In the genomic region with DNA sequence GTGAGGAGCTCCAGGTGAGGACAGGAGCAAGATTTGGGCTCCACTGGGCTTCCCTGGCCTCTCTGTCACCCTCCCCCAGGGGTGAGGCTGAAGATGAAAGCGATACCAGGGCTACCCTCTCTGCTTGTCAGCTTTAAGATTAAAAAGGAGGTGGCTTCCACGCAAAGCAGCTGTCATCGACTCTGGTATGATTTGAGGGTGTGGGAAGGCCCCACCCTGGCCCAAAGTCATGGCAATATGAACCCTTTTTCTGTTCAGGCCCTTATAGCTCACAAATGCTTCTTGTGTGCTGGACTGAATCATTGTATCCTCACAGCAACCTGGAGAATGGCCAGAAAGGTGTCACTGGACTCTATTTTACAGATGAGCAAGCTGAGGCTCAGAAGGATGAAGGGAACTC, we compare ENCODE assay signal across 1 cellular context.
TF ChIP-seq lines count a peak whose summit lies in the region.

No MANE protein-coding gene starts in this region.

TF ChIP-seq in H1, 55 proteins besides CTCF, POLR2A, EP300 and RAD21:
- no peak for TF ChIP-seq JUN (IDR thresholded peaks at IDR 0.05; ENCODE audit: low read depth, low read length)
- TF ChIP-seq HDAC2 (IDR thresholded peaks at IDR 0.05; ENCODE audit: borderline replicate concordance in 1 of 2, low read depth in 2 of 2, low read length in 2 of 2), result no peak
- no peak for TF ChIP-seq BRCA1 (IDR thresholded peaks at IDR 0.05; ENCODE audit: low read depth, low read length)
- no peak for TF ChIP-seq RBBP5 (IDR thresholded peaks at IDR 0.05; ENCODE audit: borderline replicate concordance, low read depth, low read length)
- TF ChIP-seq ASH2L (IDR thresholded peaks at IDR 0.05; ENCODE audit: low read length), result no peak
- TF ChIP-seq, protein P1, sequence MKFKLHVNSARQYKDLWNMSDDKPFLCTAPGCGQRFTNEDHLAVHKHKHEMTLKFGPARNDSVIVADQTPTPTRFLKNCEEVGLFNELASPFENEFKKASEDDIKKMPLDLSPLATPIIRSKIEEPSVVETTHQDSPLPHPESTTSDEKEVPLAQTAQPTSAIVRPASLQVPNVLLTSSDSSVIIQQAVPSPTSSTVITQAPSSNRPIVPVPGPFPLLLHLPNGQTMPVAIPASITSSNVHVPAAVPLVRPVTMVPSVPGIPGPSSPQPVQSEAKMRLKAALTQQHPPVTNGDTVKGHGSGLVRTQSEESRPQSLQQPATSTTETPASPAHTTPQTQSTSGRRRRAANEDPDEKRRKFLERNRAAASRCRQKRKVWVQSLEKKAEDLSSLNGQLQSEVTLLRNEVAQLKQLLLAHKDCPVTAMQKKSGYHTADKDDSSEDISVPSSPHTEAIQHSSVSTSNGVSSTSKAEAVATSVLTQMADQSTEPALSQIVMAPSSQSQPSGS (IDR thresholded peaks at IDR 0.05; ENCODE audit: low read length), result no peak
- no peak for TF ChIP-seq SP2 (IDR thresholded peaks at IDR 0.05; ENCODE audit: low read length)
- TF ChIP-seq RNF2 (IDR thresholded peaks at IDR 0.05; ENCODE audit: borderline replicate concordance, low read depth, low read length, missing control alignments, poor library complexity, severe bottlenecking), result no peak
